In genomic region chr7:68821846-68822245, GRCh38 we compare ENCODE assay signal across 30 cellular contexts.
"Had no signal": no experiment of that assay in that cellular context is flagged by ENCODE, and none has a peak within 500 bp of the region (broad histone marks: within the 10 kb centered on the region; RNA-seq: fewer than 3 reads in every experiment).

No MANE protein-coding gene starts in this region.

- H3K27me3 ChIP-seq: body of pancreas, esophagus muscularis mucosa, foreskin keratinocyte, gastrocnemius medialis had no signal

- ATAC-seq: activated T-cell treated with anti-CD3 and anti-CD28 coated beads, Interleukin-2, amount 50 U/mL, for 72 hours; activated T-helper 17 cell treated with anti-CD3 and anti-CD28 coated beads, Interleukin-2, amount 50 U/mL, for 72 hours; body of pancreas; effector memory CD8-positive, alpha-beta T cell; foreskin keratinocyte; gastrocnemius medialis; heart left ventricle; WTC11 had no signal

- H3K4me1 ChIP-seq: body of pancreas, esophagus muscularis mucosa, foreskin keratinocyte, gastrocnemius medialis, heart left ventricle had no signal

- H3K36me3 ChIP-seq: esophagus muscularis mucosa, gastrocnemius medialis, heart left ventricle had no signal

- H3K27ac ChIP-seq: body of pancreas, esophagus muscularis mucosa, foreskin keratinocyte, gastrocnemius medialis, heart left ventricle had no signal

- H3K9me3 ChIP-seq: body of pancreas, gastrocnemius medialis had no signal

- DNase-seq: activated CD4-positive, alpha-beta memory T cell treated with anti-CD3 and anti-CD28 coated beads, Interleukin-2, amount 10 ng/mL, durations not matched to agents 7 days and 5 days; activated CD4-positive, alpha-beta T cell treated with anti-CD3 and anti-CD28 coated beads for 1 hour; activated CD4-positive, alpha-beta T cell treated with anti-CD3 and anti-CD28 coated beads for 4 hours; activated CD4-positive, alpha-beta T cell treated with anti-CD3 and anti-CD28 coated beads, Interleukin-2, amount 10 ng/mL, durations not matched to agents 7 days and 5 days; activated CD4-positive, alpha-beta T cell treated with anti-CD3 and anti-CD28 coated beads, Interleukin-2, amount 50 U/mL, for 4 hours; activated CD8-positive, alpha-beta memory T cell treated with anti-CD3 and anti-CD28 coated beads, Interleukin-2, amount 50 U/mL, for 48 hours; activated effector memory CD4-positive, alpha-beta T cell treated with Interleukin-2 at 50 U/mL for 16 hours; activated gamma-delta T cell treated with Interleukin-2 at 50 U/mL for 16 hours; activated naive CD4-positive, alpha-beta T cell treated with anti-CD3 and anti-CD28 coated beads, Interleukin-2, amount 50 U/mL, for 16 hours; activated naive CD4-positive, alpha-beta T cell treated with Interleukin-2 at 50 U/mL for 16 hours; activated T-cell treated with anti-CD3 and anti-CD28 coated beads for 4 hours; activated T-cell treated with anti-CD3 and anti-CD28 coated beads, Interleukin-2, amount 50 U/mL, for 24 hours; activated T-cell treated with anti-CD3 and anti-CD28 coated beads, Interleukin-2, amount 50 U/mL, for 72 hours; amygdala; aorta; body of pancreas; caudate nucleus; cortex of kidney; dermis blood vessel endothelial cell; effector CD4-positive, alpha-beta T cell; effector memory CD8-positive, alpha-beta T cell; erythroblast; foreskin keratinocyte; gastrocnemius medialis; glutamatergic neuron; heart left ventricle; T-helper 2 cell had no signal

- H3K4me3 ChIP-seq: body of pancreas, esophagus muscularis mucosa, gastrocnemius medialis, heart left ventricle had no signal
